13 cellular contexts compared by ENCODE assay signal in genomic region chr4:101158136-101158485, GRCh38.
A peak's percentile ranks its signal among the peaks of the same experiment; 100 is the strongest.
DNase-seq lines count a peak whose midpoint lies in the region; ATAC-seq and TF ChIP-seq lines count a peak whose summit lies in the region.
"Had no signal": no experiment of that assay in that cellular context is flagged by ENCODE, and none has a peak within 500 bp of the region (broad histone marks: within the 10 kb centered on the region; RNA-seq: fewer than 3 reads in every experiment).

No MANE protein-coding gene starts in this region.

- H3K36me3 ChIP-seq in SJSA1 = no peaks in the 10 kb centered on the region
- H3K36me3 ChIP-seq in upper lobe of right lung = no peaks in the 10 kb centered on the region

- H3K9me3 ChIP-seq in SJSA1 (replicated peaks) (no peaks in the 10 kb centered on the region), upper lobe of right lung (no peaks in the 10 kb centered on the region)
- H3K9me3 ChIP-seq: psoas muscle had no signal

- peak; percentile 31 for DNase-seq in COLO829 (ENCODE audit: low spot score)
- DNase-seq in SJSA1 (ENCODE audit: low read depth in 1 of 2, low spot score in 2 of 2) = peak; percentile 21 to 37
- DNase-seq in fibroblast of peridontal ligament (ENCODE audit: extremely low read depth) = peak; percentile 35
- peak in 8 of 10 donors; percentile 26 to 91 (median 50) for DNase-seq in posterior cingulate gyrus
- DNase-seq in stimulated activated CD4-positive, alpha-beta T cell treated with anti-CD3 and anti-CD28 coated beads, Interleukin-15, amount 100 ng/mL, for 24 hours = no peak
- DNase-seq in upper lobe of right lung = no peak
- DNase-seq: activated naive CD4-positive, alpha-beta T cell treated with anti-CD3 and anti-CD28 coated beads, Interleukin-2, amount 50 U/mL, for 16 hours; central memory CD4-positive, alpha-beta T cell; NCI-H2029 treated with DMSO at 0.1 percent for 48 hours; psoas muscle; SHP77 had no signal

- H3K4me3 ChIP-seq in SJSA1 (no peak overlapping the region), upper lobe of right lung (no peak overlapping the region)
- H3K4me3 ChIP-seq: psoas muscle had no signal

- peak overlapping the region; percentile 22; the same call in 1 of the 2 replicates for H3K27ac ChIP-seq in SJSA1
- no peak overlapping the region for H3K27ac ChIP-seq in upper lobe of right lung
- H3K27ac ChIP-seq: psoas muscle had no signal

- TF ChIP-seq CTCF in upper lobe of right lung (IDR thresholded peaks at IDR 0.05) = no peak

- intact Hi-C loops in posterior cingulate gyrus (cut with DNase I) (no loop called here), upper lobe of right lung (cut with DNase I) (no loop called here)

- ATAC-seq in GM18520 (IDR thresholded peaks at IDR 0.05; ENCODE audit: unreplicated experiment) = no peak
- no peak for ATAC-seq in HG03280 (IDR thresholded peaks at IDR 0.05; ENCODE audit: unreplicated experiment)
- ATAC-seq in upper lobe of right lung = no peak
- ATAC-seq: psoas muscle had no signal

- H3K4me1 ChIP-seq in SJSA1 (replicated peaks) = peaks cover 36% of the 10 kb centered on the region
- no peaks in the 10 kb centered on the region for H3K4me1 ChIP-seq in upper lobe of right lung

- H3K27me3 ChIP-seq in SJSA1 (replicated peaks) (no peaks in the 10 kb centered on the region), upper lobe of right lung (no peaks in the 10 kb centered on the region)

Comparison
In these comparisons a context has a peak if more than half of its experiments do, and no peak if none do; other contexts are left out.
1. DNase-seq: peak in COLO829 (single experiment), SJSA1 (2 of 2), fibroblast of peridontal ligament (single experiment) and posterior cingulate gyrus (8 of 10); none in stimulated activated CD4-positive, alpha-beta T cell treated with anti-CD3 and anti-CD28 coated beads, Interleukin-15, amount 100 ng/mL, for 24 hours (single experiment) and upper lobe of right lung (single experiment).